ENCODE assay signal across 8 cellular contexts in the genomic region with DNA sequence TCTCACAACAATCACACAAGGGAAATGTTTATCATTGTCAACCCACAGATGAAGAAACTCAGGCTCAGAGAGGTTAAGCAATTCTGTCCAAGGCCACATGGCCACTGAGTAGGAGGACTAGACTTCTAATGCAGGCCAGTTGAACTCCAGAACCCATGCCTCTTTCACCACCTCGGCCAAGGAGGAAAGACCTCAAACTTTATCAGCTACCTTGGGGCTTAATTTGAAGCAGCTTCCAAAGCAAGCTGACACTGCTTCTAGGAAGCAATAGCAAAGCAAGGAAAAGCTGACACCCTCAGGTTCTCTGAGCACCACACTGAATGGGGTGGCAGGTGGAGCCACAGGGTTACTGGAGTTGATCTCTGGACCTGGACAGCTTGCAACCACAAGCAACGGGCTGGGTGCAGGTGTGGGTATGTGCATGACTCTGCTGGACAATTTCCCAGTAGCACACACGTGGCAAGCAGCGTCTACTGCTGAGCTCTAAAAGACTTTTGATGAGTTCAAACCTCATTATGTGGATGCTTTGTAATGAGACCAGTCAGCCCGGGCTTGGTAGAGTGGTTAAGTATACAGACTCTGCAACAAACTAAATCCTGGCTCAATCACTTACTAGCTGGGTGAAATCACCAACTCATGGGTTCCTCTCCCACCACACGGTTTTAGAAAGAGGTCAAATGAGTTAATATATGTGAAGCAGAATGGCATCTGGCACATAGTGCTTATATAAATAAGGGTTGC. TPM values are rescaled to one million over a fixed set of nuclear protein-coding genes. Genes with fewer than 3 reads are reported as not detected.
DNase-seq lines count a peak whose midpoint lies in the region; ATAC-seq, FAIRE-seq and TF ChIP-seq lines count a peak whose summit lies in the region.

No MANE protein-coding gene starts in this region.

- H3K4ac ChIP-seq in IMR-90 (ENCODE audit: low read depth, low read length) = peak overlapping the region; percentile 44; the same call in 1 of the 2 replicates

- dilution Hi-C loops in IMR-90 (cut with HindIII; ENCODE audit: low sequenced_read_pairs, unreplicated experiment) = no loop called here

- no peak for TF ChIP-seq POLR2A in IMR-90 (IDR thresholded peaks at IDR 0.05; ENCODE audit: low read depth, low read length)

- WGBS in IMR-90 (ENCODE audit: extremely low coverage in 2 of 2, insufficient read length in 1 of 2), 2 experiments = no CpG with 5 or more reads among the region's 6 CpGs
- WGBS in pancreas, 2 donors = 7 to 9% methylated on average over 6 of the region's 6 CpGs

- H4K5ac ChIP-seq in IMR-90 (ENCODE audit: low read depth, low read length) = no peak overlapping the region

- no peak overlapping the region for H4K8ac ChIP-seq in IMR-90 (ENCODE audit: low read depth in 2 of 2, low read length in 2 of 2)

- H3K79me1 ChIP-seq in IMR-90 (ENCODE audit: low read depth in 1 of 2, low read length in 2 of 2) = peaks cover 0 to 5% of the 10 kb centered on the region in 2 experiments; a peak in 1 of 4 replicates

- H3K56ac ChIP-seq in IMR-90 (ENCODE audit: extremely low read depth, insufficient read depth, low read length) = no peak overlapping the region

- H3K27me3 ChIP-seq in IMR-90 (ENCODE audit: control insufficient read depth, insufficient read depth, low read length) (no peaks in the 10 kb centered on the region), colonic mucosa (no peaks in the 10 kb centered on the region), pancreas (no peaks in the 10 kb centered on the region)

- POLR2A ChIA-PET in IMR-90 (lab: Charles Lee; ENCODE audit: unreplicated experiment) = no interaction called here

- FAIRE-seq in pancreas (lab: Jason Lieb, UNC) = no peak

- H3K23ac ChIP-seq in IMR-90 (ENCODE audit: low read depth, low read length) = no peak overlapping the region

- no peak overlapping the region for H2AK5ac ChIP-seq in IMR-90 (ENCODE audit: low read depth, low read length)

- H3K9ac ChIP-seq in IMR-90 (ENCODE audit: low read depth, low read length) (no peak overlapping the region), colonic mucosa (ENCODE audit: low read depth in 2 of 2, low read length in 2 of 2) (peak overlapping the region in 1 of 2 donors; percentile 63)

- no peaks in the 10 kb centered on the region for H4K20me1 ChIP-seq in IMR-90 (ENCODE audit: insufficient read depth, low read length)

- in situ Hi-C loops in IMR-90 (cut with MboI; ENCODE audit: low sequenced_read_pairs) = loop anchor here (5.0 to 25.0 kb wide), 5 partner anchors 310 to 1150 kb away; a partner anchor contains a TSS
- in situ Hi-C loops in GM13977 (cut with MboI; ENCODE audit: low pct_unique_long_range_greater_than_20kb, low sequenced_read_pairs, unreplicated experiment) = loop anchor here (10.0 to 25.0 kb wide), 3 partner anchors 52 to 975 kb away; a partner anchor contains a TSS

- TF ChIP-seq CTCF in IMR-90 (conservative IDR thresholded peaks at IDR 0.05; ENCODE audit: low read depth, low read length) (no peak), colonic mucosa (IDR thresholded peaks at IDR 0.05) (no peak), pancreas (IDR thresholded peaks at IDR 0.05) (no peak), GM13977 (IDR thresholded peaks at IDR 0.05; ENCODE audit: extremely low read depth, insufficient read depth, missing control alignments) (no peak)

- H3K4me1 ChIP-seq in IMR-90 (ENCODE audit: control insufficient read depth, insufficient read depth, low read length) (peaks cover 20% of the 10 kb centered on the region), colonic mucosa (peaks cover 15% of the 10 kb centered on the region), pancreas (peaks cover 39 to 46% (median 46%) of the 10 kb centered on the region in 3 donors)

- H3K27ac ChIP-seq in IMR-90 (ENCODE audit: insufficient read depth, low read length) = peak overlapping the region; percentile 8; the same call in 1 of the 2 replicates
- peak overlapping the region; percentile 72 for H3K27ac ChIP-seq in colonic mucosa
- H3K27ac ChIP-seq in pancreas = peak overlapping the region; percentile 42 to 80 (median 56)

- peak overlapping the region; percentile 27 for H2BK5ac ChIP-seq in IMR-90 (ENCODE audit: low read depth, low read length, poor library complexity, severe bottlenecking)

- no peak overlapping the region for H3K4me2 ChIP-seq in IMR-90 (ENCODE audit: low read depth, low read length)

- no peak overlapping the region; the same call in 1 of the 2 replicates for H3K18ac ChIP-seq in IMR-90 (ENCODE audit: low read depth, low read length)

- no peak overlapping the region for H2BK20ac ChIP-seq in IMR-90 (ENCODE audit: low read depth, low read length)

- no peak overlapping the region for H4K91ac ChIP-seq in IMR-90 (ENCODE audit: insufficient read depth, low read depth, low read length)

- no peak overlapping the region for H2AK9ac ChIP-seq in IMR-90 (replicated peaks; ENCODE audit: low read depth, low read length, poor library complexity)

- ATAC-seq in GM18867 (IDR thresholded peaks at IDR 0.05; ENCODE audit: unreplicated experiment) = peak; percentile 4
- ATAC-seq in IMR-90 (ENCODE audit: low read depth) = peak; percentile 5; the same call in 1 of the 2 replicates
- ATAC-seq in pancreas = peak; percentile 50 to 65 (median 60)

- H3K4me3 ChIP-seq in IMR-90 (ENCODE audit: insufficient read depth, low read depth, low read length) (no peak overlapping the region), colonic mucosa (no peak overlapping the region), pancreas (no peak overlapping the region)

- no TSS peak for BruUV-seq in IMR-90 (replicated peaks; lab: Mats Ljungman, UMichigan)

- H2BK15ac ChIP-seq in IMR-90 (ENCODE audit: low read depth, low read length) = no peak overlapping the region

- CTCF ChIA-PET in IMR-90 (lab: Yijun Ruan, JAX) = interaction anchor here (0.6 to 1.8 kb wide), 25 partner anchors 12 to 1197 kb away, joined by 3 to 14 read pairs (median 3); a partner anchor contains a TSS

- H3K9me3 ChIP-seq in IMR-90 (ENCODE audit: control insufficient read depth, insufficient read depth, low read length) = no peaks in the 10 kb centered on the region
- H3K9me3 ChIP-seq in colonic mucosa = no peaks in the 10 kb centered on the region
- no peaks in the 10 kb centered on the region for H3K9me3 ChIP-seq in pancreas

- H3K36me3 ChIP-seq in IMR-90 (ENCODE audit: control insufficient read depth, insufficient read depth, low read length) = no peaks in the 10 kb centered on the region
- H3K36me3 ChIP-seq in colonic mucosa = no peaks in the 10 kb centered on the region
- H3K36me3 ChIP-seq in pancreas = peaks cover 0 to 3% (median 0%) of the 10 kb centered on the region in 3 donors

- H2AFZ ChIP-seq in IMR-90 (replicated peaks; ENCODE audit: low read length, poor library complexity) = no peak overlapping the region

- intact Hi-C loops in IMR-90 (cut with micrococcal nuclease) = loop anchor here (1.0 to 10.0 kb wide), 9 partner anchors 49 to 1140 kb away; a partner anchor contains a TSS
- intact Hi-C loops in colonic mucosa (cut with DNase I) = loop anchor here (5.0 to 10.0 kb wide), 3 partner anchors 465 to 982 kb away; a partner anchor contains a TSS
- intact Hi-C loops in pancreas (cut with DNase I) = loop anchor here in 2 of 3 donors (5.0 to 10.0 kb wide), 4 partner anchors 50 to 602 kb away; a partner anchor contains a TSS

- H2BK120ac ChIP-seq in IMR-90 (ENCODE audit: low read depth, low read length) = peak overlapping the region; percentile 11

- H3K9me1 ChIP-seq in IMR-90 (ENCODE audit: insufficient read depth, low read length) = peaks cover 20% of the 10 kb centered on the region

- no peak for TF ChIP-seq RAD21 in IMR-90 (IDR thresholded peaks at IDR 0.05; ENCODE audit: low read length)

- H3K14ac ChIP-seq in IMR-90 (replicated peaks; ENCODE audit: low read depth, low read length) = no peak overlapping the region

- DNase-seq in IMR-90 (peak; percentile 52), colonic mucosa (peak; percentile 84), pancreas (peak in 5 of 6 donors; percentile 65 to 79 (median 69)), hepatic stellate cell (ENCODE audit: low spot score) (no peak), NCI-H1930 (lab: John Stamatoyannopoulos, UW) (no peak), SKM-1 treated with dmso at 0.1 percent for 144 hours (lab: John Stamatoyannopoulos, UW; ENCODE audit: unreplicated experiment) (no peak), GM13977 (ENCODE audit: low spot score) (no peak)

TF ChIP-seq in IMR-90, 13 proteins besides CTCF, POLR2A, EP300 and RAD21 (continues in another document):
- TF ChIP-seq MAFK (IDR thresholded peaks at IDR 0.05; ENCODE audit: low read depth, low read length) (no peak), RCOR1 (IDR thresholded peaks at IDR 0.05; ENCODE audit: insufficient replicate concordance, low read length) (no peak), FOS (IDR thresholded peaks at IDR 0.05; ENCODE audit: low read depth, low read length) (no peak), MAZ (IDR thresholded peaks at IDR 0.05; ENCODE audit: borderline replicate concordance, low read depth, low read length) (no peak), SMC3 (IDR thresholded peaks at IDR 0.05; ENCODE audit: low read depth, low read length) (no peak), CEBPB (IDR thresholded peaks at IDR 0.05; ENCODE audit: low read depth, low read length) (peak; percentile 85), BHLHE40 (IDR thresholded peaks at IDR 0.05; ENCODE audit: low read depth, low read length) (no peak), RFX5 (IDR thresholded peaks at IDR 0.05; ENCODE audit: low read depth, low read length) (no peak), MXI1 (IDR thresholded peaks at IDR 0.05; ENCODE audit: borderline replicate concordance, low read depth, low read length) (0 out of 2 replicates have a peak, but pooled peaks have one; percentile 27), CHD1 (IDR thresholded peaks at IDR 0.05; ENCODE audit: low read depth, low read length) (no peak), NFE2L2 (IDR thresholded peaks at IDR 0.05; ENCODE audit: low read depth, low read length) (no peak)
- TF ChIP-seq, protein P1, sequence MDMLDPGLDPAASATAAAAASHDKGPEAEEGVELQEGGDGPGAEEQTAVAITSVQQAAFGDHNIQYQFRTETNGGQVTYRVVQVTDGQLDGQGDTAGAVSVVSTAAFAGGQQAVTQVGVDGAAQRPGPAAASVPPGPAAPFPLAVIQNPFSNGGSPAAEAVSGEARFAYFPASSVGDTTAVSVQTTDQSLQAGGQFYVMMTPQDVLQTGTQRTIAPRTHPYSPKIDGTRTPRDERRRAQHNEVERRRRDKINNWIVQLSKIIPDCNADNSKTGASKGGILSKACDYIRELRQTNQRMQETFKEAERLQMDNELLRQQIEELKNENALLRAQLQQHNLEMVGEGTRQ (IDR thresholded peaks at IDR 0.05; ENCODE audit: low read depth, low read length) = peak; percentile 49; the same call in 1 of the 2 replicates

RNA-seq across cellular contexts. Expression of a gene that starts 23.1 kb away (rescaled TPM):
- total RNA-seq in IMR-90 (2012; rRNA removed) (60.9 and 156 TPM in 2 replicates), colonic mucosa (100 to 1,000 TPM in 1 of 2 donors, 10 to 100 TPM in 1; 76.4 to 103 TPM), pancreas (10 to 100 TPM; 30.2 to 77.9 (median 40.3) TPM)
- polyA plus RNA-seq in IMR-90 (2012; rRNA removed) (70.4 and 83.3 TPM in 2 replicates), pancreas (100 to 1,000 TPM in 1 of 2 donors, 10 to 100 TPM in 1; 67.9 to 149 TPM)
- polyA plus RNA-seq in IMR-90 (2012; cell fraction: cytosol; rRNA removed) = 20.1 and 20.2 TPM in 2 replicates
- 533 and 1,043 TPM in 2 replicates for polyA plus RNA-seq in IMR-90 (2012; cell fraction: nucleus; rRNA removed; ENCODE audit: low replicate concordance)

Comparison
In these comparisons a context has a peak if more than half of its experiments do, and no peak if none do; other contexts are left out.
1. ATAC-seq: peak in every context shown above with its lines; median percentile 60 in pancreas; 5 in IMR-90; 4 in GM18867.
2. DNase-seq: peak in IMR-90 (single experiment), colonic mucosa (single experiment) and pancreas (5 of 6); none in hepatic stellate cell (single experiment), NCI-H1930 (0 of 2), SKM-1 treated with dmso at 0.1 percent for 144 hours (single experiment) and GM13977 (single experiment).
3. H3K27ac ChIP-seq: peak in every context shown above with its lines; median percentile 72 in colonic mucosa; 56 in pancreas; 8 in IMR-90.